Comparison of ENCODE assay signal across 9 cellular contexts in genomic region chr15:55733461-55733860, GRCh38. TPM values are rescaled to one million over a fixed set of nuclear protein-coding genes. Genes with fewer than 3 reads are reported as not detected.
DNase-seq lines count a peak whose midpoint lies in the region; ATAC-seq, FAIRE-seq and TF ChIP-seq lines count a peak whose summit lies in the region.
"Not testable (repeated sequence)": the region's sequence is repeated elsewhere in the genome, so short reads cannot be mapped to it uniquely, and the experiment has no call there.
"Had no signal": no experiment of that assay in that cellular context is flagged by ENCODE, and none has a peak within 500 bp of the region (broad histone marks: within the 10 kb centered on the region; RNA-seq: fewer than 3 reads in every experiment).

No MANE protein-coding gene starts in this region.

- not testable (repeated sequence) for H3K9me3 ChIP-seq in K562 (replicated peaks; ENCODE audit: control insufficient read depth, insufficient read depth, low read depth, low read length); HepG2 (ENCODE audit: low read length)
- peaks cover 0 to 20% of the 10 kb centered on the region in 2 donors for H3K9me3 ChIP-seq in neuronal stem cell (replicated peaks in 1 of 2; ENCODE audit: control insufficient read depth in 2 of 2, insufficient read depth in 1 of 2, low read depth in 1 of 2, low read length in 2 of 2)

- not testable (repeated sequence) for H2AFZ ChIP-seq in K562 (ENCODE audit: low read depth, low read length); HepG2 (ENCODE audit: low read length); neuronal stem cell (ENCODE audit: low read length)

- intact Hi-C loops in K562 (cut with micrococcal nuclease): not testable (repeated sequence)
- intact Hi-C loops in HepG2 (cut with micrococcal nuclease; ENCODE audit: unreplicated experiment): loop anchor here (10.0 kb wide), 1 partner anchor 49 kb away; no protein-coding TSS in a partner anchor

- H3K4me1 Mint-ChIP-seq in neural crest cell: peaks cover 69% of the 10 kb centered on the region

- not testable (repeated sequence) for H3K79me1 ChIP-seq in neuronal stem cell (ENCODE audit: low read depth, low read length)

- not testable (repeated sequence) for H3K4me2 ChIP-seq in K562 (ENCODE audit: insufficient read depth, low read length); HepG2 (ENCODE audit: low read depth, low read length); neuronal stem cell (ENCODE audit: insufficient read depth, low read length, poor library complexity, severe bottlenecking)

- not testable (repeated sequence) for DNase-seq in K562 (ENCODE audit: extremely low read depth in 1 of 4, low spot score in 3 of 4); HepG2 (ENCODE audit: low spot score); neural crest cell (ENCODE audit: low read depth, low spot score); neuronal stem cell (ENCODE audit: low spot score)

- H3K27ac ChIP-seq in K562 (ENCODE audit: extremely low read depth, low read depth, low read length); HepG2 (ENCODE audit: extremely low read length, insufficient read depth, low read length): not testable (repeated sequence)
- peak overlapping the region; percentile 7 for H3K27ac ChIP-seq in neuronal stem cell (replicated peaks; ENCODE audit: low read length)

- in situ Hi-C loops in K562 (cut with MboI); HepG2 (cut with HindIII; ENCODE audit: extremely low pct_ligation_motif_present, low pct_unique_long_range_greater_than_20kb): not testable (repeated sequence)

- not testable (repeated sequence) for H3K9me3 Mint-ChIP-seq in neural crest cell

- H4K8ac ChIP-seq in neuronal stem cell (ENCODE audit: low read depth, low read length): not testable (repeated sequence)

- H3K14ac ChIP-seq in neuronal stem cell (ENCODE audit: low read length): not testable (repeated sequence)

- H2BK15ac ChIP-seq in neuronal stem cell (ENCODE audit: low read length): not testable (repeated sequence)

- WGBS in K562 (ENCODE audit: insufficient coverage, low coverage, missing lambda C conversion rate): 0% methylated on average over 6 of the region's 7 CpGs
- WGBS in HepG2 (ENCODE audit: low lambda C conversion rate): 98% methylated on average over 7 of the region's 7 CpGs
- WGBS in neuronal stem cell (ENCODE audit: extremely low coverage in 2 of 2, insufficient read length in 2 of 2, insufficient replicate concordance in 1 of 2), 2 donors: no CpG with 5 or more reads among the region's 7 CpGs

- not testable (repeated sequence) for TF ChIP-seq RAD21 in K562 (CRISPR knock-in tag; conservative IDR thresholded peaks at IDR 0.05 in 1 of 2, IDR thresholded peaks at IDR 0.05 in 1 of 2); HepG2 (CRISPR knock-in tag; IDR thresholded peaks at IDR 0.05)

- not testable (repeated sequence) for ATAC-seq in K562, HepG2

- BruUV-seq in K562 (replicated peaks; lab: Mats Ljungman, UMichigan); HepG2 (replicated peaks; lab: Mats Ljungman, UMichigan): not testable (repeated sequence)

- TF ChIP-seq CTCF in K562 (IDR thresholded peaks at IDR 0.05 in 2 of 3, conservative IDR thresholded peaks at IDR 0.05 in 1 of 3; ENCODE audit: insufficient read depth in 2 of 3, low read depth in 1 of 3, low read length in 3 of 3); HepG2 (CRISPR knock-in tag; IDR thresholded peaks at IDR 0.05); neural crest cell (conservative IDR thresholded peaks at IDR 0.05): not testable (repeated sequence)

- not testable (repeated sequence) for H2BK12ac ChIP-seq in neuronal stem cell (ENCODE audit: low read length)

- H3K9ac ChIP-seq in K562 (ENCODE audit: insufficient read depth in 1 of 2, low read depth in 2 of 2, low read length in 2 of 2); HepG2 (ENCODE audit: insufficient read depth, low read depth, low read length); neuronal stem cell (ENCODE audit: low read depth, low read length, poor library complexity): not testable (repeated sequence)

- not testable (repeated sequence) for H4K91ac ChIP-seq in neuronal stem cell (ENCODE audit: low read depth, low read length, poor library complexity)

- not testable (repeated sequence) for H3K4me3 ChIP-seq in K562; HepG2 (replicated peaks in 1 of 3; ENCODE audit: insufficient read depth in 1 of 3, low read depth in 2 of 3, low read length in 3 of 3); neuronal stem cell (ENCODE audit: low read length in 2 of 2)

- not testable (repeated sequence) for H2BK5ac ChIP-seq in neuronal stem cell (ENCODE audit: low read length)

- peaks cover 30% of the 10 kb centered on the region for H3K36me3 Mint-ChIP-seq in neural crest cell (ENCODE audit: low read depth)

- not testable (repeated sequence) for TF ChIP-seq EP300 in K562 (IDR thresholded peaks at IDR 0.05; ENCODE audit: low read length); HepG2 (IDR thresholded peaks at IDR 0.05; ENCODE audit: low read depth in 2 of 2, low read length in 2 of 2); HepG2 (CRISPR knock-in tag; IDR thresholded peaks at IDR 0.05; ENCODE audit: borderline replicate concordance)

- not testable (repeated sequence) for H3K27me3 Mint-ChIP-seq in neural crest cell (ENCODE audit: low read depth)

- POLR2A ChIA-PET in K562 (lab: Yijun Ruan, JAX); HepG2 (lab: Yijun Ruan, JAX): not testable (repeated sequence)

- not testable (repeated sequence) for H3K36me3 ChIP-seq in K562 (ENCODE audit: control insufficient read depth, insufficient read depth, low read length); HepG2 (replicated peaks in 1 of 2; ENCODE audit: control insufficient read depth in 1 of 2, insufficient read depth in 2 of 2, low read length in 2 of 2)
- H3K36me3 ChIP-seq in neuronal stem cell (replicated peaks in 1 of 2; ENCODE audit: control insufficient read depth in 2 of 2, insufficient read depth in 2 of 2, low read length in 2 of 2): peaks cover 6 to 88% of the 10 kb centered on the region in 2 donors

- not testable (repeated sequence) for H3K79me2 ChIP-seq in K562 (ENCODE audit: control insufficient read depth, insufficient read depth, low read length); HepG2 (ENCODE audit: insufficient read depth, low read length)

- not testable (repeated sequence) for H3K4ac ChIP-seq in neuronal stem cell (ENCODE audit: low read length)

- not testable (repeated sequence) for H3K9me1 ChIP-seq in K562 (ENCODE audit: control insufficient read depth, insufficient read depth, low read length)

- not testable (repeated sequence) for H3K27me3 ChIP-seq in K562 (ENCODE audit: control insufficient read depth in 2 of 2, insufficient read depth in 2 of 2, low read length in 2 of 2); HepG2 (ENCODE audit: control insufficient read depth in 1 of 2, insufficient read depth in 2 of 2, low read length in 2 of 2); neuronal stem cell (ENCODE audit: control insufficient read depth in 3 of 3, insufficient read depth in 3 of 3, low read depth in 1 of 3, low read length in 3 of 3)

- H2BK120ac ChIP-seq in neuronal stem cell (ENCODE audit: low read depth, low read length): not testable (repeated sequence)

- peak overlapping the region; percentile 45 for H3K18ac ChIP-seq in neuronal stem cell (ENCODE audit: low read length)

- peak overlapping the region; percentile 58 for H3K4me3 Mint-ChIP-seq in neural crest cell

- not testable (repeated sequence) for FAIRE-seq in K562 (lab: Jason Lieb, UNC); HepG2 (lab: Jason Lieb, UNC)

- not testable (repeated sequence) for H3K23ac ChIP-seq in neuronal stem cell (ENCODE audit: low read depth, low read length, poor library complexity)

- not testable (repeated sequence) for H2AK5ac ChIP-seq in neuronal stem cell (ENCODE audit: low read depth, low read length)

- H3K4me1 ChIP-seq in K562 (replicated peaks in 1 of 2; ENCODE audit: control insufficient read depth in 2 of 2, insufficient read depth in 2 of 2, low read length in 2 of 2); HepG2 (ENCODE audit: insufficient read depth, low read length): not testable (repeated sequence)
- H3K4me1 ChIP-seq in neuronal stem cell (ENCODE audit: control insufficient read depth in 2 of 2, insufficient read depth in 1 of 2, low read depth in 1 of 2, low read length in 2 of 2): peaks cover 10 to 24% of the 10 kb centered on the region in 2 donors

- CTCF ChIA-PET in K562 (lab: Yijun Ruan, JAX; ENCODE audit: low intra/inter-chr PET ratio); HepG2 (lab: Yijun Ruan, JAX; ENCODE audit: low intra/inter-chr PET ratio, low total read pairs): not testable (repeated sequence)

- not testable (repeated sequence) for H4K20me1 ChIP-seq in K562 (replicated peaks; ENCODE audit: control insufficient read depth, insufficient read depth, low read length); HepG2 (ENCODE audit: insufficient read depth, low read length)

- TF ChIP-seq POLR2A in K562 (conservative IDR thresholded peaks at IDR 0.05); HepG2 (IDR thresholded peaks at IDR 0.05; ENCODE audit: insufficient read depth in 1 of 2, low read depth in 2 of 2, low read length in 2 of 2): not testable (repeated sequence)

- peak overlapping the region; percentile 70 for H3K27ac Mint-ChIP-seq in neural crest cell (ENCODE audit: unreplicated experiment)

RNA-seq across cellular contexts. Expression of gene PRTG, which starts 9.5 kb away (rescaled TPM):
- total RNA-seq in K562 (2011; cell fraction: chromatin; rRNA removed; ENCODE audit: low replicate concordance): 0.09 and 0.19 TPM in 2 replicates
- under 0.01 and 0.13 TPM in 2 replicates for total RNA-seq in K562 (2011; cell fraction: nucleolus; rRNA removed)
- total RNA-seq in K562 (2011; cell fraction: nucleoplasm; rRNA removed): 0.08 and 0.51 TPM in 2 replicates
- total RNA-seq in K562 (2014; rRNA removed): 0.05 and 0.08 TPM in 2 replicates
- total RNA-seq in K562 (2014; rRNA removed; fragmentation: Illumina TruSeq; extraction: Trizol): 0.03 and 0.07 TPM in 2 replicates
- under 0.01 TPM in 2 replicates for total RNA-seq in K562 (2015; rRNA removed; fragmentation: Illumina TruSeq; extraction: Trizol)
- 0.09 and 0.18 TPM in 2 replicates for total RNA-seq in K562 (2021)
- 0.09 and 0.14 TPM in 2 replicates for polyA plus RNA-seq in K562 (2011; rRNA removed)
- polyA plus RNA-seq in K562 (2011; cell fraction: cytosol; rRNA removed): 0.03 and 0.04 TPM in 2 replicates
- polyA plus RNA-seq in K562 (2011; cell fraction: nucleus; rRNA removed): 0.07 and 0.10 TPM in 2 replicates
- 0.01 and 0.06 TPM in 2 replicates for polyA plus RNA-seq in K562 (2012)
- 0.03 and 0.07 TPM in 2 replicates for polyA plus RNA-seq in K562 (2014; fragmentation: Illumina TruSeq; extraction: Trizol)
- under 1 TPM in 1 of 2 experiments, not detected in 1; 0.03 TPM for polyA plus RNA-seq in K562 (2014; fragmentation: Nextera tagmentation; extraction: Ambion mirVana)
- polyA plus RNA-seq in K562 (2014; rRNA removed): 0.01 TPM in 2 replicates
- 0.11 and 0.12 TPM in 2 replicates for polyA minus RNA-seq in K562 (2011; rRNA and poly(A)+ RNA removed)
- not detected in 2 replicates for polyA minus RNA-seq in K562 (2011; cell fraction: cytosol; rRNA and poly(A)+ RNA removed)
- under 0.01 TPM in 1 of 2 replicates, not detected in the other for polyA minus RNA-seq in K562 (2011; cell fraction: nucleus; rRNA and poly(A)+ RNA removed)
- 17.1 and 22.3 TPM in 2 replicates for total RNA-seq in HepG2 (2016; rRNA removed; fragmentation: Illumina TruSeq; extraction: Trizol)
- 2.3 and 2.9 TPM in 2 replicates for total RNA-seq in HepG2 (2016; cell fraction: cytosol; rRNA removed; fragmentation: Illumina TruSeq; extraction: Trizol; ENCODE audit: low read depth)
- total RNA-seq in HepG2 (2016; cell fraction: insoluble cytoplasmic fraction; rRNA removed; fragmentation: Illumina TruSeq; extraction: Trizol): 17.1 and 19.9 TPM in 2 replicates
- 6.8 and 7.4 TPM in 2 replicates for total RNA-seq in HepG2 (2016; cell fraction: membrane; rRNA removed; fragmentation: Illumina TruSeq; extraction: Trizol)
- total RNA-seq in HepG2 (2016; cell fraction: nucleus; rRNA removed; fragmentation: Illumina TruSeq; extraction: Trizol): 37.3 and 41.9 TPM in 2 replicates
- polyA plus RNA-seq in HepG2 (2011; rRNA removed): 9.7 and 13.2 TPM in 2 replicates
- 6.9 and 9.7 TPM in 2 replicates for polyA plus RNA-seq in HepG2 (2011; cell fraction: cytosol; rRNA removed)
- polyA plus RNA-seq in HepG2 (2011; cell fraction: nucleus; rRNA removed): 7.0 and 7.1 TPM in 2 replicates
- polyA plus RNA-seq in HepG2 (2012): 11.5 and 14.3 TPM in 2 replicates
- polyA plus RNA-seq in HepG2 (2016; cell fraction: cytosol; fragmentation: Illumina TruSeq; extraction: Trizol; ENCODE audit: low read depth): 1.2 and 1.6 TPM in 2 replicates
- polyA plus RNA-seq in HepG2 (2016; cell fraction: insoluble cytoplasmic fraction; fragmentation: Illumina TruSeq; extraction: Trizol; ENCODE audit: low read depth): 7.2 TPM in 2 replicates
- 1.9 TPM in 2 replicates for polyA plus RNA-seq in HepG2 (2016; cell fraction: membrane; fragmentation: Illumina TruSeq; extraction: Trizol; ENCODE audit: low read depth)
- 13.3 and 15.6 TPM in 2 replicates for polyA plus RNA-seq in HepG2 (2016; cell fraction: nucleus; fragmentation: Illumina TruSeq; extraction: Trizol; ENCODE audit: insufficient read depth, low read depth)
- 13.5 and 48.7 TPM in 2 replicates for polyA minus RNA-seq in HepG2 (2011; rRNA and poly(A)+ RNA removed; ENCODE audit: low replicate concordance)
- polyA minus RNA-seq in HepG2 (2011; cell fraction: cytosol; rRNA and poly(A)+ RNA removed): 36.5 and 37.5 TPM in 2 replicates
- polyA minus RNA-seq in HepG2 (2011; cell fraction: nucleus; rRNA and poly(A)+ RNA removed): 48.2 and 59.2 TPM in 2 replicates
- total RNA-seq in neural crest cell: 322 and 334 TPM in 2 replicates
- polyA plus RNA-seq in neuronal stem cell (2013, experiment 1 of 2): 185 TPM
- 191 TPM for polyA plus RNA-seq in neuronal stem cell (2013, experiment 2 of 2)
- total RNA-seq: CD4-positive, alpha-beta memory T cell; CD4-positive, CD25-positive, alpha-beta regulatory T cell; CD8-positive, alpha-beta memory T cell; GM12878 had no signal
- polyA plus RNA-seq: CD14-positive monocyte; CD4-positive, alpha-beta memory T cell; CD4-positive, CD25-positive, alpha-beta regulatory T cell; CD8-positive, alpha-beta memory T cell had no signal
